Comparison of ENCODE assay signal across 8 cellular contexts in genomic region chr1:27392096-27392777, GRCh38. TPM values are rescaled to one million over a fixed set of nuclear protein-coding genes. Genes with fewer than 3 reads are reported as not detected.
DNase-seq lines count a peak whose midpoint lies in the region; ATAC-seq and TF ChIP-seq lines count a peak whose summit lies in the region.

Gene GPR3, plus strand, starts transcription at chr1:27392622. Its CDS starts 1,177 bp downstream, at chr1:27393799.

- peaks cover 39% of the 10 kb centered on the region for H3K4me1 Mint-ChIP-seq in nephron progenitor cell

- TF ChIP-seq CTCF in RWPE1 (conservative IDR thresholded peaks at IDR 0.05; ENCODE audit: low read depth) (peak; percentile 73), fibroblast of pulmonary artery (IDR thresholded peaks at IDR 0.05; ENCODE audit: low read length, missing control alignments) (peak; percentile 43), nephron progenitor cell (IDR thresholded peaks at IDR 0.05) (peak; percentile 27)

- no peaks in the 10 kb centered on the region for H3K9me3 Mint-ChIP-seq in nephron progenitor cell

- H3K27me3 Mint-ChIP-seq in nephron progenitor cell (ENCODE audit: low read depth, poor library complexity): peaks cover 22% of the 10 kb centered on the region

- CTCF ChIA-PET in RWPE1 (lab: Yijun Ruan, JAX): interaction anchor here (0.5 to 1.9 kb wide), 3 partner anchors 26 to 214 kb away, joined by 4 to 7 read pairs (median 5); partner anchors contain the start of gene MAP3K6

- peak within 1 kb of the TSS; percentile 85 for H3K4me3 Mint-ChIP-seq in nephron progenitor cell

- H3K27ac ChIP-seq in RWPE1: peak within 1 kb of the TSS; percentile 75

- ATAC-seq in GM21786 (IDR thresholded peaks at IDR 0.05; ENCODE audit: unreplicated experiment): peak; percentile 77
- ATAC-seq in stimulated activated naive CD8-positive, alpha-beta T cell treated with anti-CD3 and anti-CD28 coated beads, Interleukin-15, Interleukin-2, amounts not matched to agents 100 U/mL and 50 U/mL, for 24 hours: peak; percentile 94

- POLR2A ChIA-PET in RWPE1 (lab: Yijun Ruan, JAX; ENCODE audit: low non-redundant PET): interaction anchor here (0.5 kb wide), 1 partner anchor 26 kb away, joined by 3 read pairs; no protein-coding TSS in a partner anchor

- H3K4me3 ChIP-seq in fibroblast of pulmonary artery (replicated peaks; ENCODE audit: low read depth, low read length): peak within 1 kb of the TSS; percentile 66

- peak; percentile 84 for DNase-seq in DMS53 treated with DMSO at 0.1 percent for 48 hours (lab: John Stamatoyannopoulos, UW; ENCODE audit: unreplicated experiment)
- DNase-seq in LHCN-M2 (ENCODE audit: low read depth): peak; percentile 88
- DNase-seq in RWPE1 (ENCODE audit: low spot score): peak; percentile 98
- peak; percentile 91 for DNase-seq in activated T-helper 9 cell treated with anti-CD3 and anti-CD28 coated beads, Interleukin-2, amount 50 U/mL, for 16 hours (ENCODE audit: low read depth)
- DNase-seq in fibroblast of pulmonary artery (ENCODE audit: low read depth): peak; percentile 90
- peak; percentile 96 for DNase-seq in nephron progenitor cell
- peak; percentile 96 for DNase-seq in stimulated activated naive CD8-positive, alpha-beta T cell treated with anti-CD3 and anti-CD28 coated beads, Interleukin-15, Interleukin-2, amounts not matched to agents 100 U/mL and 50 U/mL, for 24 hours

- H3K27ac Mint-ChIP-seq in nephron progenitor cell: peak within 1 kb of the TSS; percentile 7

- no peaks in the 10 kb centered on the region for H3K36me3 Mint-ChIP-seq in nephron progenitor cell (ENCODE audit: low read depth)

RNA-seq across cellular contexts. Expression of gene GPR3, which starts in this region (rescaled TPM):
- total RNA-seq in LHCN-M2 (2014; rRNA removed): 8.1 and 8.7 TPM in 2 replicates
- polyA plus RNA-seq in LHCN-M2 (2012): 2.3 TPM

Comparison
In these comparisons a context has a peak if more than half of its experiments do, and no peak if none do; other contexts are left out.
1. Peak in every context shown above with its lines: DNase-seq, ATAC-seq, H3K4me3 ChIP-seq and H3K27ac ChIP-seq.